In genomic region chr2:212990697-212991096, GRCh38 we compare ENCODE assay signal across 18 cellular contexts.
DNase-seq lines count a peak whose midpoint lies in the region; ATAC-seq and TF ChIP-seq lines count a peak whose summit lies in the region.
"Had no signal": no experiment of that assay in that cellular context is flagged by ENCODE, and none has a peak within 500 bp of the region (broad histone marks: within the 10 kb centered on the region; RNA-seq: fewer than 3 reads in every experiment).

No MANE protein-coding gene starts in this region.

- H3K9ac ChIP-seq in MM.1S (ENCODE audit: low read length), result no peak overlapping the region

- H3K27me3 ChIP-seq in MM.1S (replicated peaks; ENCODE audit: insufficient read depth, low read length), result no peaks in the 10 kb centered on the region
- H3K27me3 ChIP-seq: heart left ventricle, thyroid gland had no signal

- DNase-seq in EH (ENCODE audit: low read depth) (peak; percentile 42), MM.1S (no peak), posterior vena cava (ENCODE audit: low spot score) (no peak), KBM-7 (no peak)
- DNase-seq in activated CD4-positive, alpha-beta T cell treated with anti-CD3 and anti-CD28 coated beads, Interleukin-2, amount 10 ng/mL, durations not matched to agents 7 days and 5 days, result no peak
- DNase-seq in activated T-cell treated with anti-CD3 and anti-CD28 coated beads, Interleukin-2, amount 50 U/mL, for 24 hours, result no peak
- DNase-seq: caudate nucleus; CD8-positive, alpha-beta memory T cell; heart left ventricle; left cardiac atrium; NCI-H187; psoas muscle; SHP77 treated with DMSO at 0.1 percent for 48 hours; thyroid gland had no signal

- TF ChIP-seq CTCF in MM.1S (IDR thresholded peaks at IDR 0.05; ENCODE audit: low read length), result no peak

- H3K27ac Mint-ChIP-seq in activated CD4-positive, alpha-beta T cell treated with anti-CD3 and anti-CD28 coated beads, Interleukin-2, amount 10 ng/mL, durations not matched to agents 7 days and 5 days, result no peak overlapping the region
- H3K27ac Mint-ChIP-seq in activated T-cell treated with anti-CD3 and anti-CD28 coated beads, Interleukin-2, amount 50 U/mL, for 24 hours, result no peak overlapping the region
- H3K27ac Mint-ChIP-seq: activated naive CD4-positive, alpha-beta T cell treated with anti-CD3 and anti-CD28 coated beads, Interleukin-2, amount 50 U/mL, for 72 hours had no signal

- no peaks in the 10 kb centered on the region for H3K27me3 Mint-ChIP-seq in activated CD4-positive, alpha-beta T cell treated with anti-CD3 and anti-CD28 coated beads, Interleukin-2, amount 10 ng/mL, durations not matched to agents 7 days and 5 days
- H3K27me3 Mint-ChIP-seq in activated T-cell treated with anti-CD3 and anti-CD28 coated beads, Interleukin-2, amount 50 U/mL, for 24 hours, result no peaks in the 10 kb centered on the region
- H3K27me3 Mint-ChIP-seq: CD8-positive, alpha-beta memory T cell had no signal

- H3F3A ChIP-seq in MM.1S (ENCODE audit: insufficient read depth, low read length), result no peaks in the 10 kb centered on the region

- H2AFZ ChIP-seq in MM.1S (ENCODE audit: low read length), result no peak overlapping the region

- POLR2A ChIA-PET in activated CD4-positive, alpha-beta T cell treated with anti-CD3 and anti-CD28 coated beads, Interleukin-2, amount 10 ng/mL, durations not matched to agents 7 days and 5 days (lab: Charles Lee), result no interaction called here

- H3K9me2 ChIP-seq in MM.1S (replicated peaks; ENCODE audit: insufficient read depth, low read length), result no peaks in the 10 kb centered on the region

- H3K9me3 ChIP-seq in MM.1S (replicated peaks; ENCODE audit: insufficient read depth, low read length), result no peaks in the 10 kb centered on the region
- H3K9me3 ChIP-seq: heart left ventricle, psoas muscle, thyroid gland had no signal

- no peak overlapping the region for H3K4me3 ChIP-seq in MM.1S (ENCODE audit: low read length)
- H3K4me3 ChIP-seq: heart left ventricle, psoas muscle, thyroid gland had no signal

- H3K4me3 Mint-ChIP-seq in activated CD4-positive, alpha-beta T cell treated with anti-CD3 and anti-CD28 coated beads, Interleukin-2, amount 10 ng/mL, durations not matched to agents 7 days and 5 days, result no peak overlapping the region
- no peak overlapping the region for H3K4me3 Mint-ChIP-seq in activated T-cell treated with anti-CD3 and anti-CD28 coated beads, Interleukin-2, amount 50 U/mL, for 24 hours
- H3K4me3 Mint-ChIP-seq: CD8-positive, alpha-beta memory T cell had no signal

- H3K4me1 ChIP-seq in MM.1S (ENCODE audit: low read length), result no peaks in the 10 kb centered on the region
- H3K4me1 ChIP-seq: heart left ventricle, psoas muscle, thyroid gland had no signal

- CTCF ChIA-PET in activated CD4-positive, alpha-beta T cell treated with anti-CD3 and anti-CD28 coated beads, Interleukin-2, amount 10 ng/mL, durations not matched to agents 7 days and 5 days (lab: Charles Lee), result no interaction called here

- peaks cover 2% of the 10 kb centered on the region for H3K36me3 Mint-ChIP-seq in activated CD4-positive, alpha-beta T cell treated with anti-CD3 and anti-CD28 coated beads, Interleukin-2, amount 10 ng/mL, durations not matched to agents 7 days and 5 days (ENCODE audit: low read depth)
- H3K36me3 Mint-ChIP-seq in activated T-cell treated with anti-CD3 and anti-CD28 coated beads, Interleukin-2, amount 50 U/mL, for 24 hours (ENCODE audit: low read depth), result peaks cover 4% of the 10 kb centered on the region
- H3K36me3 Mint-ChIP-seq: activated naive CD4-positive, alpha-beta T cell treated with anti-CD3 and anti-CD28 coated beads, Interleukin-2, amount 50 U/mL, for 72 hours had no signal

- H3K9me3 Mint-ChIP-seq in activated CD4-positive, alpha-beta T cell treated with anti-CD3 and anti-CD28 coated beads, Interleukin-2, amount 10 ng/mL, durations not matched to agents 7 days and 5 days, result no peaks in the 10 kb centered on the region
- no peaks in the 10 kb centered on the region for H3K9me3 Mint-ChIP-seq in activated T-cell treated with anti-CD3 and anti-CD28 coated beads, Interleukin-2, amount 50 U/mL, for 24 hours
- H3K9me3 Mint-ChIP-seq: CD8-positive, alpha-beta memory T cell had no signal

- intact Hi-C loops in posterior vena cava (cut with DNase I), result no loop called here

- ATAC-seq in GM19463 (IDR thresholded peaks at IDR 0.05; ENCODE audit: unreplicated experiment) (peak; percentile 75), HG02885 (IDR thresholded peaks at IDR 0.05; ENCODE audit: poor library complexity, unreplicated experiment) (peak; percentile 90)
- ATAC-seq: activated naive CD4-positive, alpha-beta T cell treated with anti-CD3 and anti-CD28 coated beads, Interleukin-2, amount 50 U/mL, for 72 hours; heart left ventricle; left cardiac atrium; psoas muscle had no signal

- peak overlapping the region; percentile 21; the same call in 1 of the 2 replicates for H3K27ac ChIP-seq in MM.1S (ENCODE audit: low read length)
- H3K27ac ChIP-seq: heart left ventricle, HL-60, psoas muscle, thyroid gland had no signal

- H3K79me2 ChIP-seq in MM.1S (ENCODE audit: low read length), result no peaks in the 10 kb centered on the region

- H3K4me1 Mint-ChIP-seq in activated CD4-positive, alpha-beta T cell treated with anti-CD3 and anti-CD28 coated beads, Interleukin-2, amount 10 ng/mL, durations not matched to agents 7 days and 5 days, result no peaks in the 10 kb centered on the region
- H3K4me1 Mint-ChIP-seq in activated T-cell treated with anti-CD3 and anti-CD28 coated beads, Interleukin-2, amount 50 U/mL, for 24 hours (ENCODE audit: low read depth), result peaks cover 3% of the 10 kb centered on the region
- H3K4me1 Mint-ChIP-seq: CD8-positive, alpha-beta memory T cell had no signal

- H3K36me3 ChIP-seq in MM.1S (replicated peaks; ENCODE audit: insufficient read depth, low read length), result no peaks in the 10 kb centered on the region
- H3K36me3 ChIP-seq: heart left ventricle, thyroid gland had no signal

- H4K20me1 ChIP-seq in MM.1S (ENCODE audit: insufficient read depth, low read length), result no peaks in the 10 kb centered on the region

- in situ Hi-C loops in KBM-7 (cut with MboI; ENCODE audit: low pct_unique_long_range_greater_than_20kb, low sequenced_read_pairs), result no loop called here

- H3K4me2 ChIP-seq in MM.1S (ENCODE audit: low read depth, low read length), result no peak overlapping the region
